ENCODE assay signal across 22 cellular contexts in genomic region chr18:56443508-56443907, GRCh38.
"Had no signal": no experiment of that assay in that cellular context is flagged by ENCODE, and none has a peak within 500 bp of the region (broad histone marks: within the 10 kb centered on the region; RNA-seq: fewer than 3 reads in every experiment).

No MANE protein-coding gene starts in this region.

- H3K36me3 ChIP-seq: sigmoid colon, thyroid gland, upper lobe of right lung had no signal

- H3K4me3 ChIP-seq: coronary artery, sigmoid colon, thyroid gland, upper lobe of right lung had no signal

- H3K9me3 ChIP-seq: thyroid gland, upper lobe of right lung had no signal

- H3K27me3 ChIP-seq: sigmoid colon, thyroid gland, upper lobe of right lung had no signal

- ATAC-seq: activated CD4-positive, alpha-beta T cell treated with anti-CD3 and anti-CD28 coated beads for 36 hours had no signal

- DNase-seq: activated B cell treated with CpG ODN at 0.5 μM for 24 hours; activated CD4-positive, alpha-beta T cell treated with anti-CD3 and anti-CD28 coated beads for 36 hours; activated CD4-positive, alpha-beta T cell treated with anti-CD3 and anti-CD28 coated beads, Interleukin-2, amount 50 U/mL, for 48 hours; activated CD8-positive, alpha-beta memory T cell treated with anti-CD3 and anti-CD28 coated beads, Interleukin-2, amount 50 U/mL, for 48 hours; activated naive CD4-positive, alpha-beta T cell treated with Interleukin-2 at 50 U/mL for 16 hours; activated naive CD8-positive, alpha-beta T cell treated with anti-CD3 and anti-CD28 coated beads for 36 hours; activated T-cell treated with anti-CD3 and anti-CD28 coated beads, Interleukin-2, amount 50 U/mL, for 48 hours; amniotic stem cell; cerebellar nuclear complex; foreskin melanocyte; glutamatergic neuron; hippocampal formation; naive B cell; occipital lobe; posterior cingulate gyrus; sigmoid colon; stimulated activated CD4-positive, alpha-beta T cell treated with anti-CD3 and anti-CD28 coated beads, Interleukin-2, amount 100 ng/mL, for 48 hours; stimulated activated naive CD4-positive, alpha-beta T cell treated with Interleukin-2 at 50 U/mL for 16 hours; T1000; upper lobe of right lung had no signal

- H3K27ac ChIP-seq: sigmoid colon, thyroid gland, upper lobe of right lung had no signal

- H3K4me1 ChIP-seq: upper lobe of right lung had no signal
